ENCODE assay signal across 8 cellular contexts in genomic region chr18:9914584-9915290, GRCh38. TPM values are rescaled to one million over a fixed set of nuclear protein-coding genes. Genes with fewer than 3 reads are reported as not detected.
DNase-seq lines count a peak whose midpoint lies in the region; ATAC-seq lines count a peak whose summit lies in the region.

No MANE protein-coding gene starts in this region.

- no peaks in the 10 kb centered on the region for H3K36me3 Mint-ChIP-seq in activated CD4-positive, alpha-beta memory T cell treated with anti-CD3 and anti-CD28 coated beads for 36 hours

- no peaks in the 10 kb centered on the region for H3K9me3 Mint-ChIP-seq in activated CD4-positive, alpha-beta memory T cell treated with anti-CD3 and anti-CD28 coated beads for 36 hours

- CTCF ChIA-PET in activated CD4-positive, alpha-beta memory T cell treated with anti-CD3 and anti-CD28 coated beads for 36 hours (lab: Charles Lee), result interaction anchor here (1.0 to 1.2 kb wide), 5 partner anchors 37 to 300 kb away, joined by 3 read pairs; no protein-coding TSS in a partner anchor

- H2BK15ac ChIP-seq in mesenchymal stem cell (ENCODE audit: low read depth, poor library complexity, severe bottlenecking), result peak overlapping the region; percentile 93

- ATAC-seq in HG03025 (IDR thresholded peaks at IDR 0.05; ENCODE audit: low FRiP score, unreplicated experiment), result peak; percentile 29

- no peaks in the 10 kb centered on the region for H3K79me1 ChIP-seq in mesenchymal stem cell (replicated peaks; ENCODE audit: low read length, poor library complexity, severe bottlenecking)

- POLR2A ChIA-PET in activated CD4-positive, alpha-beta memory T cell treated with anti-CD3 and anti-CD28 coated beads for 36 hours (lab: Charles Lee), result interaction anchor here (0.6 to 2.1 kb wide), 10 partner anchors 12 to 53 kb away, joined by 3 to 14 read pairs (median 4); partner anchors contain the start of gene TXNDC2

- peak overlapping the region; percentile 84 for H3K4me3 Mint-ChIP-seq in activated CD4-positive, alpha-beta memory T cell treated with anti-CD3 and anti-CD28 coated beads for 36 hours

- no peaks in the 10 kb centered on the region for H3K27me3 ChIP-seq in ectodermal cell (ENCODE audit: control insufficient read depth, insufficient read depth, low read length, poor library complexity, severe bottlenecking)
- no peaks in the 10 kb centered on the region for H3K27me3 ChIP-seq in mesenchymal stem cell (ENCODE audit: control insufficient read depth in 1 of 2, insufficient read depth in 1 of 2, low read length in 2 of 2)

- H4K91ac ChIP-seq in mesenchymal stem cell (ENCODE audit: low read length), result peak overlapping the region; percentile 96

- H3K4ac ChIP-seq in mesenchymal stem cell (ENCODE audit: low read depth in 1 of 2, low read length in 2 of 2), result peak overlapping the region; percentile 97 to 98

- peak overlapping the region; percentile 98 for H2BK120ac ChIP-seq in mesenchymal stem cell (ENCODE audit: low read depth, low read length)

- DNase-seq in NCI-H82 (lab: John Stamatoyannopoulos, UW) (peak; percentile 38), NCI-H82 treated with DMSO at 0.1 percent for 48 hours (lab: John Stamatoyannopoulos, UW; ENCODE audit: unreplicated experiment) (no peak), NCI-H510A (lab: John Stamatoyannopoulos, UW) (peak; percentile 13), mesenchymal stem cell (peak; percentile 90)
- peak; percentile 90 for DNase-seq in activated CD4-positive, alpha-beta memory T cell treated with anti-CD3 and anti-CD28 coated beads for 36 hours
- DNase-seq in stimulated activated CD8-positive, alpha-beta memory T cell treated with anti-CD3 and anti-CD28 coated beads, Interleukin-15, amount 100 ng/mL, for 24 hours (ENCODE audit: low read depth), result peak; percentile 49

- H2AFZ ChIP-seq in mesenchymal stem cell (ENCODE audit: low read depth, low read length), result no peak overlapping the region

- no peaks in the 10 kb centered on the region for H3K9me3 ChIP-seq in ectodermal cell (ENCODE audit: control insufficient read depth, low read length)
- H3K9me3 ChIP-seq in mesenchymal stem cell (ENCODE audit: control insufficient read depth, low read length), result no peaks in the 10 kb centered on the region

- H3K4me1 ChIP-seq in ectodermal cell (ENCODE audit: control insufficient read depth, insufficient read depth, low read length) (peaks cover 6% of the 10 kb centered on the region), mesenchymal stem cell (ENCODE audit: control insufficient read depth, insufficient read depth, low read depth, low read length) (peaks cover 5% of the 10 kb centered on the region)

- H3K14ac ChIP-seq in mesenchymal stem cell (ENCODE audit: low read length in 2 of 2), result peak overlapping the region; percentile 97 to 99

- peak overlapping the region; percentile 80 for H3K27ac Mint-ChIP-seq in activated CD4-positive, alpha-beta memory T cell treated with anti-CD3 and anti-CD28 coated beads for 36 hours

- H3K4me3 ChIP-seq in ectodermal cell (ENCODE audit: insufficient read depth, low read depth, low read length), result peak overlapping the region; percentile 92
- H3K4me3 ChIP-seq in mesenchymal stem cell (ENCODE audit: insufficient read depth in 1 of 2, low read depth in 1 of 2, low read length in 2 of 2), result peak overlapping the region; percentile 91 to 100

- H2BK5ac ChIP-seq in mesenchymal stem cell (ENCODE audit: low read depth, low read length, poor library complexity, severe bottlenecking), result no peak overlapping the region

- H3K18ac ChIP-seq in mesenchymal stem cell (ENCODE audit: low read depth in 1 of 2, low read length in 2 of 2), result peak overlapping the region; percentile 99

- 0% methylated on average over 77 of the region's 77 CpGs for WGBS in ectodermal cell, 2 experiments
- under 1% methylated on average over 73 of the region's 77 CpGs for WGBS in mesenchymal stem cell

- peaks cover 25% of the 10 kb centered on the region for H3K4me1 Mint-ChIP-seq in activated CD4-positive, alpha-beta memory T cell treated with anti-CD3 and anti-CD28 coated beads for 36 hours (ENCODE audit: low read depth)

- H2BK12ac ChIP-seq in mesenchymal stem cell (ENCODE audit: low read length in 2 of 2), result peak overlapping the region in 1 of 2 experiments; percentile 83

- no peaks in the 10 kb centered on the region for H3K27me3 Mint-ChIP-seq in activated CD4-positive, alpha-beta memory T cell treated with anti-CD3 and anti-CD28 coated beads for 36 hours

- H2AK5ac ChIP-seq in mesenchymal stem cell (ENCODE audit: low read length, severe bottlenecking), result no peak overlapping the region

- H4K8ac ChIP-seq in mesenchymal stem cell (ENCODE audit: low read length), result peak overlapping the region; percentile 91

- intact Hi-C loops in activated CD4-positive, alpha-beta memory T cell treated with anti-CD3 and anti-CD28 coated beads for 36 hours (cut with micrococcal nuclease), result loop anchor here (1.0 to 10.0 kb wide), 8 partner anchors 38 to 1936 kb away; partner anchors contain the start of genes ANKRD12, CHMP1B and RAB31

- H3K4me2 ChIP-seq in mesenchymal stem cell (ENCODE audit: low read length, poor library complexity, severe bottlenecking), result peak overlapping the region; percentile 90

- H3K23ac ChIP-seq in mesenchymal stem cell (ENCODE audit: low read length in 2 of 2), result peak overlapping the region; percentile 98 to 99

- H3K27ac ChIP-seq in ectodermal cell (ENCODE audit: insufficient read depth, low read depth, low read length, poor library complexity, severe bottlenecking) (no peak overlapping the region), mesenchymal stem cell (ENCODE audit: low read length, poor library complexity, severe bottlenecking) (peak overlapping the region; percentile 56)

- no peaks in the 10 kb centered on the region for H3K36me3 ChIP-seq in ectodermal cell (ENCODE audit: control insufficient read depth, insufficient read depth, low read length)
- no peaks in the 10 kb centered on the region for H3K36me3 ChIP-seq in mesenchymal stem cell (ENCODE audit: control insufficient read depth in 1 of 2, insufficient read depth in 2 of 2, low read depth in 1 of 2, low read length in 2 of 2)

- H3K9ac ChIP-seq in mesenchymal stem cell (ENCODE audit: low read length), result peak overlapping the region; percentile 99

RNA-seq across cellular contexts. Expression of gene VAPA, which starts 0.9 kb away (rescaled TPM):
- 100 to 1,000 TPM; 152 to 159 TPM for total RNA-seq in activated CD4-positive, alpha-beta memory T cell treated with anti-CD3 and anti-CD28 coated beads for 36 hours
- 154 TPM for polyA plus RNA-seq in ectodermal cell (2013, experiment 1 of 4)
- 144 TPM for polyA plus RNA-seq in ectodermal cell (2013, experiment 2 of 4)
- polyA plus RNA-seq in ectodermal cell (2013, experiment 3 of 4), result 113 TPM
- polyA plus RNA-seq in ectodermal cell (2013, experiment 4 of 4), result 136 TPM
- 185 TPM for polyA plus RNA-seq in mesenchymal stem cell (2013, experiment 1 of 2)
- 192 TPM for polyA plus RNA-seq in mesenchymal stem cell (2013, experiment 2 of 2)

RNA-seq across cellular contexts. Expression of gene TXNDC2, which starts 29.0 kb away (rescaled TPM):
- not detected for total RNA-seq in activated CD4-positive, alpha-beta memory T cell treated with anti-CD3 and anti-CD28 coated beads for 36 hours
- polyA plus RNA-seq in ectodermal cell (2013, experiment 1 of 4), result not detected
- polyA plus RNA-seq in ectodermal cell (2013, experiment 2 of 4), result not detected
- polyA plus RNA-seq in ectodermal cell (2013, experiment 3 of 4), result not detected
- not detected for polyA plus RNA-seq in ectodermal cell (2013, experiment 4 of 4)
- polyA plus RNA-seq in mesenchymal stem cell (2013, experiment 1 of 2), result 0.15 TPM
- polyA plus RNA-seq in mesenchymal stem cell (2013, experiment 2 of 2), result 0.26 TPM
